In genomic region chr14:33556382-33557121, GRCh38 we compare ENCODE assay signal across 1 cellular context.
TF ChIP-seq lines count a peak whose summit lies in the region.

No MANE protein-coding gene starts in this region.

TF ChIP-seq in K562, 482 proteins besides CTCF, POLR2A, EP300 and RAD21 (continued from another document):
- no peak for TF ChIP-seq DLX4 (CRISPR knock-in tag; IDR thresholded peaks at IDR 0.05)
- TF ChIP-seq SMARCE1 (IDR thresholded peaks at IDR 0.05): no peak
